Comparison of ENCODE assay signal across 1 cellular context in the genomic region with DNA sequence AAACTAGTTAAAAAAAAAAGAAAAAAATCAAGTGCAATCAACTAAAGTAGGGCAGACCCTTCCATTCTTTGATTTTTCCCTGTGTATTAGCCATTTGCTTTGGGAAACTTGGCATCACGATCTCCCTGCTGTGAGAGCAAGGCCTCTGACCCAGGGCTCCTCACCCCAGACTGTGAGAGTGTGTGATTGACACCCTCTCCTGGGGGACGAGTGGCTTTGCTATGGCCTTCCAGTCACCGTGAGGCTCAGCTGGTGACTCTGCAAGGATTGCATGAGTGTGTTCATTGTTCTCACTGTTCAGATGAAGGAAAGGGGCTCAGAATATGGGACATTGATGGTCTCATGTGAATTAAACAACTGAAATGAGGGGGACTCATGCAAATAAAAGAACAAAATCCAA.
TF ChIP-seq lines count a peak whose summit lies in the region.

No MANE protein-coding gene starts in this region.

TF ChIP-seq in H1, 55 proteins besides CTCF, POLR2A, EP300 and RAD21 (continued from another document):
- TF ChIP-seq CHD7 (IDR thresholded peaks at IDR 0.05; ENCODE audit: insufficient replicate concordance, low read length) (no peak), EZH2 (IDR thresholded peaks at IDR 0.05; ENCODE audit: low read depth, low read length, severe bottlenecking) (no peak)
